9 cellular contexts compared by ENCODE assay signal in the genomic region with DNA sequence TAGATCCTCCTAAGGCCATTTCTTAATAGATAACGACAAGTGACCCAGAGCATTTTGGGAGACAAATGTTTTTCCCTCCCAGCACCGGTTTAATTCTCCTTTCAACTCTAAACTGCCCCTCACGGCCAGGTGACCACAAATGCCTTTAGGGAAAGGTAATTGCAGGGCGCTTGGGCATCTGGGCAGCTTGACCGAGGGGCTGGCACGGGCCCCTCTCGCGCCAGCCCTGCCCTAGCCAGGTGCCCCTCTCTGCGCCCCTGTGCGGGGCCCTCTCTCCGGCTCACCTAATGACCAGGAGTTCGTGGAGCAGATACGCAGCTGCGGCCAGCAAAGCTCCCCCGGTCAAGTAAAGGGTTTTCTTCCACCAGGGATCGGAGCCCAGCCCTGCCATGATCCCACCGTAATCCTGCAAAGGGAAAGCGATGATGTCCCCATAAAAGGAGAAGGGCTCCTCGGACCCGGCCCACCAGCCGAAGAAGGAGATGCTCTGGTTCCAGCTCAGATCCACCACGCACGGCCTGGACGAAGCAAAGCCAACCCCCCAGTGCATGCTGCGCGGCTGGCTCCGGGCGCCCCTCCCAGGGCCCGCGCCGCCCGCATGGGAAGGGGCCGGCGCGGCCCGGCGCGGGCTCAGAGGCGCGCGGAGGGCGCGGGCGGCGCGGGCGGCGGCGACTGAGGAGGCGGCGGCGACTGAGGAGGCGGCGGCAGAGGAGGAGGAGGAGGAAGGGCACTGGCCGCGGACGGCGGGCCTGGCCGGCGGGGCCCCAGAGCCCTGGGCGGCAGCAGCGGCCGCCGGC. TPM values are rescaled to one million over a fixed set of nuclear protein-coding genes. Genes with fewer than 3 reads are reported as not detected.
DNase-seq lines count a peak whose midpoint lies in the region; ATAC-seq lines count a peak whose summit lies in the region.
"Had no signal": no experiment of that assay in that cellular context is flagged by ENCODE, and none has a peak within 500 bp of the region (broad histone marks: within the 10 kb centered on the region; RNA-seq: fewer than 3 reads in every experiment).

No MANE protein-coding gene starts in this region.

- peak overlapping the region; percentile 17 for H3K4me3 Mint-ChIP-seq in activated T-helper 17 cell treated with anti-CD3 and anti-CD28 coated beads, Interleukin-2, amount 50 U/mL, for 72 hours
- H3K4me3 Mint-ChIP-seq in stimulated activated memory B cell treated with anti-CD40 and anti-IgM and Interleukin-4, amounts not matched to agents 10 μg/mL and 1 μg/mL and 100 μg/mL, for 72 hours = peak overlapping the region; percentile 53

- ATAC-seq in HG03095 (IDR thresholded peaks at IDR 0.05; ENCODE audit: unreplicated experiment) (peak; percentile 32), HG03097 (IDR thresholded peaks at IDR 0.05; ENCODE audit: low FRiP score, unreplicated experiment) (no peak)
- ATAC-seq in activated T-helper 17 cell treated with anti-CD3 and anti-CD28 coated beads, Interleukin-2, amount 50 U/mL, for 72 hours (replicated peaks) = no peak
- peak; percentile 39 for ATAC-seq in stimulated activated memory B cell treated with anti-CD40 and anti-IgM and Interleukin-4, amounts not matched to agents 10 μg/mL and 1 μg/mL and 100 μg/mL, for 72 hours

- peaks cover 4% of the 10 kb centered on the region for H3K4me1 Mint-ChIP-seq in activated T-helper 17 cell treated with anti-CD3 and anti-CD28 coated beads, Interleukin-2, amount 50 U/mL, for 72 hours
- H3K4me1 Mint-ChIP-seq in stimulated activated memory B cell treated with anti-CD40 and anti-IgM and Interleukin-4, amounts not matched to agents 10 μg/mL and 1 μg/mL and 100 μg/mL, for 72 hours = peaks cover 5% of the 10 kb centered on the region

- H3K27me3 Mint-ChIP-seq in activated T-helper 17 cell treated with anti-CD3 and anti-CD28 coated beads, Interleukin-2, amount 50 U/mL, for 72 hours = peaks cover 64% of the 10 kb centered on the region
- peaks cover 55% of the 10 kb centered on the region for H3K27me3 Mint-ChIP-seq in stimulated activated memory B cell treated with anti-CD40 and anti-IgM and Interleukin-4, amounts not matched to agents 10 μg/mL and 1 μg/mL and 100 μg/mL, for 72 hours

- H3K36me3 Mint-ChIP-seq in activated T-helper 17 cell treated with anti-CD3 and anti-CD28 coated beads, Interleukin-2, amount 50 U/mL, for 72 hours (ENCODE audit: low read depth) = no peaks in the 10 kb centered on the region
- H3K36me3 Mint-ChIP-seq in stimulated activated memory B cell treated with anti-CD40 and anti-IgM and Interleukin-4, amounts not matched to agents 10 μg/mL and 1 μg/mL and 100 μg/mL, for 72 hours = no peaks in the 10 kb centered on the region

- H3K4me3 ChIP-seq in iPS-11a (ENCODE audit: low read depth, low read length) = peak overlapping the region; percentile 79
- H3K4me3 ChIP-seq: BLaER1 treated with 17β-estradiol and CSF1 and Interleukin-3, amounts not matched to agents 10 nM and 100 nM had no signal

- DNase-seq in NCI-H1417 (lab: John Stamatoyannopoulos, UW) (peak in 2 of 3 experiments; percentile 81 to 82), NCI-H1417 treated with DMSO at 0.1 percent for 48 hours (lab: John Stamatoyannopoulos, UW) (no peak), NCI-H1092 treated with DMSO at 0.1 percent for 48 hours (lab: John Stamatoyannopoulos, UW) (no peak)

- H3K9me3 Mint-ChIP-seq in activated T-helper 17 cell treated with anti-CD3 and anti-CD28 coated beads, Interleukin-2, amount 50 U/mL, for 72 hours = no peaks in the 10 kb centered on the region
- no peaks in the 10 kb centered on the region for H3K9me3 Mint-ChIP-seq in stimulated activated memory B cell treated with anti-CD40 and anti-IgM and Interleukin-4, amounts not matched to agents 10 μg/mL and 1 μg/mL and 100 μg/mL, for 72 hours

- no peak overlapping the region for H3K27ac Mint-ChIP-seq in activated T-helper 17 cell treated with anti-CD3 and anti-CD28 coated beads, Interleukin-2, amount 50 U/mL, for 72 hours
- H3K27ac Mint-ChIP-seq in stimulated activated memory B cell treated with anti-CD40 and anti-IgM and Interleukin-4, amounts not matched to agents 10 μg/mL and 1 μg/mL and 100 μg/mL, for 72 hours = no peak overlapping the region

RNA-seq across cellular contexts. Expression of a gene that starts 0.5 kb away (rescaled TPM):
- under 1 TPM in 1 of 2 donors, not detected in 1; 0.65 TPM for total RNA-seq in activated T-helper 17 cell treated with anti-CD3 and anti-CD28 coated beads, Interleukin-2, amount 50 U/mL, for 72 hours

RNA-seq across cellular contexts. Expression of a gene that starts 45.0 kb away (rescaled TPM):
- total RNA-seq in activated T-helper 17 cell treated with anti-CD3 and anti-CD28 coated beads, Interleukin-2, amount 50 U/mL, for 72 hours = 1 to 10 TPM; 3.0 to 6.9 TPM

Comparison
In these comparisons a context has a peak if more than half of its experiments do, and no peak if none do; other contexts are left out.
1. DNase-seq: peak in NCI-H1417 (2 of 3); none in NCI-H1417 treated with DMSO at 0.1 percent for 48 hours (single experiment) and NCI-H1092 treated with DMSO at 0.1 percent for 48 hours (single experiment).
2. ATAC-seq: peak in HG03095 (single experiment) and stimulated activated memory B cell treated with anti-CD40 and anti-IgM and Interleukin-4, amounts not matched to agents 10 μg/mL and 1 μg/mL and 100 μg/mL, for 72 hours (single experiment); none in activated T-helper 17 cell treated with anti-CD3 and anti-CD28 coated beads, Interleukin-2, amount 50 U/mL, for 72 hours (single experiment) and HG03097 (single experiment).